8 cellular contexts compared by ENCODE assay signal in the genomic region with DNA sequence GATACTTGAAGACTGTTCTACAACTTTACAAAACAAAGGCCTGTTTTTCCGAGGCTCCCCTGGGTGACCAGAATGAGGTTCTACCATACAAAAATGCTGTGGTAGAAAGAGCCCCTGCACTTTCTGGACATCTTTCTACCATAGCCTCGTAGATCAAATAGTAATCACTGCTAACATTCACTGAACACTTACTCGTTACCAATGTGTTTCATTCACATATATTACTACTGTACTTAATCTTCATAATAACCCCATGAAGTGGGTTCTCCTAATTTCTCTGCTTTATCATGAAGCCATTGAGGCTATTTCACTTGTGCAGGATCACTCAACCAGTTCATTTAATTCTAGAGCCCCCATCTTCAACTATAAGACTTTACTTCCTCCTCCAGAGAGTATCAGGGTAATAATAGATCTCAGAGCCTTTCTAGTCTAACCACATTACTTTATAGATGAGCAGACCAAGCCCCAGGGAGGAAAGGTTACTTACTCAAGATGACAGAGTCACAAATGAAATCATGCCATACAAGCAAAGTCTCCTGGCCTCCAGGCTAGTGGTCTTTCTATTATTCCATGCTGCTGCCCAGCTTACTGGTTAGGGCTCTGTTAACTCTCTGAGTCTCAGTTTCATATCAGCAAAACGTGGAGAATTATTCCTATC. TPM values are rescaled to one million over a fixed set of nuclear protein-coding genes. Genes with fewer than 3 reads are reported as not detected.
A peak's percentile ranks its signal among the peaks of the same experiment; 100 is the strongest.
DNase-seq lines count a peak whose midpoint lies in the region; ATAC-seq, FAIRE-seq and TF ChIP-seq lines count a peak whose summit lies in the region.

No MANE protein-coding gene starts in this region.

- H3K36me3 Mint-ChIP-seq in CD4-positive, alpha-beta memory T cell: no peaks in the 10 kb centered on the region

- H4K20me1 ChIP-seq in Karpas-422 (ENCODE audit: insufficient read depth, low read depth, low read length): no peaks in the 10 kb centered on the region
- H4K20me1 ChIP-seq in endothelial cell of umbilical vein (replicated peaks; ENCODE audit: control insufficient read depth, extremely low read depth, insufficient read depth, low read length): no peaks in the 10 kb centered on the region

- ATAC-seq in GM21390 (IDR thresholded peaks at IDR 0.05; ENCODE audit: unreplicated experiment): peak; percentile 34

- peak overlapping the region; percentile 76 to 90 (median 85) for H3K27ac Mint-ChIP-seq in CD4-positive, alpha-beta memory T cell

- peak overlapping the region in 1 of 2 donors; percentile 33 for H3K4me3 ChIP-seq in CD4-positive, alpha-beta memory T cell (ENCODE audit: low read length in 2 of 2)
- H3K4me3 ChIP-seq in Karpas-422 (ENCODE audit: low read length): 0 out of 2 replicates have a peak overlapping the region, but pooled peaks have one; percentile 16
- H3K4me3 ChIP-seq in endothelial cell of umbilical vein (replicated peaks in 1 of 3; ENCODE audit: insufficient read depth in 1 of 3, low read depth in 1 of 3, low read length in 3 of 3): no peak overlapping the region
- H3K4me3 ChIP-seq in uterus: no peak overlapping the region

- TF ChIP-seq POLR2A in endothelial cell of umbilical vein (IDR thresholded peaks at IDR 0.05; ENCODE audit: low read depth, low read length) (no peak), uterus (IDR thresholded peaks at IDR 0.05) (no peak)

- H3K4me2 ChIP-seq in Karpas-422 (ENCODE audit: low read depth, low read length, poor library complexity, severe bottlenecking) (peak overlapping the region; percentile 50), endothelial cell of umbilical vein (ENCODE audit: insufficient read depth, low read length) (peak overlapping the region; percentile 62)

- POLR2A ChIA-PET in CD4-positive, alpha-beta memory T cell (lab: Charles Lee; ENCODE audit: partially characterized antibody): interaction anchor here (0.7 to 1.4 kb wide), 5 partner anchors 46 to 161 kb away, joined by 3 to 8 read pairs (median 3); a partner anchor contains a TSS
- POLR2A ChIA-PET in endothelial cell of umbilical vein (lab: Charles Lee): no interaction called here

- H3K9ac ChIP-seq in Karpas-422 (ENCODE audit: low read length) (peak overlapping the region; percentile 6), endothelial cell of umbilical vein (replicated peaks; ENCODE audit: extremely low read depth, insufficient read depth, low read length) (peak overlapping the region; percentile 1)

- no TSS peak for BruUV-seq in endothelial cell of umbilical vein (replicated peaks; lab: Mats Ljungman, UMichigan)

- no peaks in the 10 kb centered on the region for H3K9me3 Mint-ChIP-seq in CD4-positive, alpha-beta memory T cell

- H3K79me2 ChIP-seq in Karpas-422 (ENCODE audit: low read length) (no peaks in the 10 kb centered on the region), endothelial cell of umbilical vein (ENCODE audit: control insufficient read depth, insufficient read depth, low read length) (no peaks in the 10 kb centered on the region)

- no peak for FAIRE-seq in endothelial cell of umbilical vein (lab: Jason Lieb, UNC)

- no peaks in the 10 kb centered on the region for H3K27me3 ChIP-seq in CD4-positive, alpha-beta memory T cell (ENCODE audit: insufficient read depth, low read length)
- H3K27me3 ChIP-seq in Karpas-422 (ENCODE audit: low read length) (no peaks in the 10 kb centered on the region), endothelial cell of umbilical vein (ENCODE audit: control insufficient read depth in 2 of 2, insufficient read depth in 2 of 2, low read length in 2 of 2) (no peaks in the 10 kb centered on the region), uterus (no peaks in the 10 kb centered on the region)

- no peaks in the 10 kb centered on the region for H3K9me1 ChIP-seq in endothelial cell of umbilical vein (replicated peaks; ENCODE audit: control insufficient read depth, extremely low read depth, insufficient read depth, low read length)

- no peak for DNase-seq in CD4-positive, alpha-beta memory T cell
- DNase-seq in Karpas-422 (peak; percentile 78), endothelial cell of umbilical vein (ENCODE audit: low read depth, low spot score) (no peak), Ammon's horn (ENCODE audit: low spot score) (no peak), uterus (no peak), posterior vena cava (ENCODE audit: low spot score) (no peak), NCI-H1417 treated with DMSO at 0.1 percent for 48 hours (lab: John Stamatoyannopoulos, UW) (no peak)

- no peaks in the 10 kb centered on the region for H3K9me2 ChIP-seq in Karpas-422 (replicated peaks; ENCODE audit: insufficient read depth, low read length)

- no peaks in the 10 kb centered on the region for H3K9me3 ChIP-seq in CD4-positive, alpha-beta memory T cell (ENCODE audit: control insufficient read depth in 1 of 2, low read length in 2 of 2)
- no peaks in the 10 kb centered on the region for H3K9me3 ChIP-seq in Karpas-422 (ENCODE audit: low read length)
- no peaks in the 10 kb centered on the region for H3K9me3 ChIP-seq in endothelial cell of umbilical vein (replicated peaks; ENCODE audit: control insufficient read depth, insufficient read depth, low read length)
- no peaks in the 10 kb centered on the region for H3K9me3 ChIP-seq in uterus

- dilution Hi-C loops in endothelial cell of umbilical vein (cut with MboI; ENCODE audit: extremely low pct_ligation_motif_present, low sequenced_read_pairs): no loop called here

- H3K4me3 Mint-ChIP-seq in CD4-positive, alpha-beta memory T cell: peak overlapping the region in 7 of 8 donors; percentile 40 to 81 (median 49)

- CTCF ChIA-PET in CD4-positive, alpha-beta memory T cell (lab: Charles Lee; ENCODE audit: partially characterized antibody): interaction anchor here (0.9 kb wide), 1 partner anchor 197 kb away, joined by 3 read pairs; no protein-coding TSS in a partner anchor
- CTCF ChIA-PET in endothelial cell of umbilical vein (lab: Charles Lee): interaction anchor here (0.8 to 1.6 kb wide), 10 partner anchors 29 to 180 kb away, joined by 3 to 10 read pairs (median 4); a partner anchor contains a TSS

- peak overlapping the region; percentile 10 for H3K27ac ChIP-seq in CD4-positive, alpha-beta memory T cell (ENCODE audit: low read depth, low read length)
- H3K27ac ChIP-seq in Karpas-422 (ENCODE audit: low read length) (peak overlapping the region; percentile 45), endothelial cell of umbilical vein (ENCODE audit: insufficient read depth, low read depth, low read length) (peak overlapping the region; percentile 64), uterus (no peak overlapping the region)

- TF ChIP-seq CTCF in endothelial cell of umbilical vein (IDR thresholded peaks at IDR 0.05; ENCODE audit: extremely low read depth in 1 of 2, insufficient read depth in 1 of 2, low read depth in 1 of 2, low read length in 2 of 2): no peak
- TF ChIP-seq CTCF in uterus (IDR thresholded peaks at IDR 0.05): no peak

- intact Hi-C loops in CD4-positive, alpha-beta memory T cell (cut with micrococcal nuclease): no loop called here
- intact Hi-C loops in endothelial cell of umbilical vein (cut with micrococcal nuclease): no loop called here
- intact Hi-C loops in uterus (cut with DNase I; ENCODE audit: low total_unique reads): no loop called here
- intact Hi-C loops in posterior vena cava (cut with DNase I): no loop called here

- H2AFZ ChIP-seq in Karpas-422 (ENCODE audit: low read length) (peak overlapping the region; percentile 19), endothelial cell of umbilical vein (ENCODE audit: low read depth, low read length) (peak overlapping the region; percentile 8)

- peaks cover 43% of the 10 kb centered on the region for H3K4me1 ChIP-seq in CD4-positive, alpha-beta memory T cell (ENCODE audit: insufficient read depth, low read length)
- H3K4me1 ChIP-seq in Karpas-422 (ENCODE audit: low read length) (peaks cover 26% of the 10 kb centered on the region), endothelial cell of umbilical vein (ENCODE audit: control insufficient read depth, extremely low read depth, insufficient read depth, low read length) (peaks cover 21% of the 10 kb centered on the region), uterus (no peaks in the 10 kb centered on the region)

- H3K36me3 ChIP-seq in CD4-positive, alpha-beta memory T cell (ENCODE audit: insufficient read depth, low read length): no peaks in the 10 kb centered on the region
- H3K36me3 ChIP-seq in Karpas-422 (ENCODE audit: insufficient read depth, low read length): no peaks in the 10 kb centered on the region
- H3K36me3 ChIP-seq in endothelial cell of umbilical vein (ENCODE audit: control insufficient read depth in 2 of 2, extremely low read depth in 1 of 2, insufficient read depth in 2 of 2, low read length in 2 of 2): no peaks in the 10 kb centered on the region
- no peaks in the 10 kb centered on the region for H3K36me3 ChIP-seq in uterus

- no peaks in the 10 kb centered on the region for H3K27me3 Mint-ChIP-seq in CD4-positive, alpha-beta memory T cell

- peaks cover 22 to 43% (median 34%) of the 10 kb centered on the region in 4 donors for H3K4me1 Mint-ChIP-seq in CD4-positive, alpha-beta memory T cell

RNA-seq across cellular contexts. Expression of a gene that starts 46.7 kb away (rescaled TPM):
- total RNA-seq in CD4-positive, alpha-beta memory T cell: 10 to 100 TPM; 45.1 to 46.9 TPM
- polyA plus RNA-seq in CD4-positive, alpha-beta memory T cell: 10 to 100 TPM; 45.2 to 47.8 TPM
- total RNA-seq in Karpas-422 (2014; rRNA removed; shearing (Covaris generic); ENCODE audit: low replicate concordance): 62.7 and 128 TPM in 2 replicates
- total RNA-seq in endothelial cell of umbilical vein (74.8 and 80.3 TPM in 2 replicates), uterus (100 to 1,000 TPM in 3 of 4 donors, 10 to 100 TPM in 1; 94.0 to 122 (median 108) TPM), posterior vena cava (10 to 100 TPM; 73.1 to 84.5 TPM)
- polyA plus RNA-seq in endothelial cell of umbilical vein: 46.2 and 52.5 TPM in 2 replicates
- 55.0 and 58.8 TPM in 2 replicates for polyA plus RNA-seq in endothelial cell of umbilical vein (2011; cell fraction: cytosol; rRNA removed)
- polyA plus RNA-seq in endothelial cell of umbilical vein (2011; cell fraction: nucleus; rRNA removed): 90.8 and 101 TPM in 2 replicates
- polyA plus RNA-seq in endothelial cell of umbilical vein (2012): 47.7 and 64.7 TPM in 2 replicates
- polyA minus RNA-seq in endothelial cell of umbilical vein: 165 and 179 TPM in 2 replicates
- polyA minus RNA-seq in endothelial cell of umbilical vein (2011; cell fraction: cytosol; rRNA and poly(A)+ RNA removed): 50.0 TPM
- polyA minus RNA-seq in endothelial cell of umbilical vein (2011; cell fraction: nucleus; rRNA and poly(A)+ RNA removed): 155 and 206 TPM in 2 replicates

RNA-seq across cellular contexts. Expression of a gene that starts 51.1 kb away (rescaled TPM):
- 10 to 100 TPM; 91.5 to 92.3 TPM for total RNA-seq in CD4-positive, alpha-beta memory T cell
- polyA plus RNA-seq in CD4-positive, alpha-beta memory T cell: 10 to 100 TPM; 39.2 to 63.7 TPM
- total RNA-seq in Karpas-422 (2014; rRNA removed; shearing (Covaris generic); ENCODE audit: low replicate concordance): 70.3 and 116 TPM in 2 replicates
- 44.8 and 52.4 TPM in 2 replicates for total RNA-seq in endothelial cell of umbilical vein
- 10.7 and 15.4 TPM in 2 replicates for polyA plus RNA-seq in endothelial cell of umbilical vein
- 17.2 and 18.5 TPM in 2 replicates for polyA plus RNA-seq in endothelial cell of umbilical vein (2011; cell fraction: cytosol; rRNA removed)
- 29.9 and 42.8 TPM in 2 replicates for polyA plus RNA-seq in endothelial cell of umbilical vein (2011; cell fraction: nucleus; rRNA removed)
- polyA plus RNA-seq in endothelial cell of umbilical vein (2012): 26.0 and 30.8 TPM in 2 replicates
- 39.4 and 47.1 TPM in 2 replicates for polyA minus RNA-seq in endothelial cell of umbilical vein
- polyA minus RNA-seq in endothelial cell of umbilical vein (2011; cell fraction: cytosol; rRNA and poly(A)+ RNA removed): 22.6 TPM
- polyA minus RNA-seq in endothelial cell of umbilical vein (2011; cell fraction: nucleus; rRNA and poly(A)+ RNA removed): 45.9 and 72.6 TPM in 2 replicates
- 100 to 1,000 TPM in 2 of 4 donors, 10 to 100 TPM in 2; 30.7 to 133 (median 81.1) TPM for total RNA-seq in uterus
- 10 to 100 TPM; 79.6 to 81.1 TPM for total RNA-seq in posterior vena cava

Comparison
In these comparisons a context has a peak if more than half of its experiments do, and no peak if none do; other contexts are left out.
1. H3K27ac ChIP-seq: peak in CD4-positive, alpha-beta memory T cell (single experiment), Karpas-422 (single experiment) and endothelial cell of umbilical vein (single experiment); none in uterus (0 of 2).